In genomic region chr15:90101130-90101968, GRCh38 we compare ENCODE assay signal across 1 cellular context.
TF ChIP-seq lines count a peak whose summit lies in the region.

No MANE protein-coding gene starts in this region.

TF ChIP-seq in K562, 482 proteins besides CTCF, POLR2A, EP300 and RAD21 (continued from another document and continues in another):
- TF ChIP-seq PKNOX1 (IDR thresholded peaks at IDR 0.05) (0 out of 2 replicates have a peak, but pooled peaks have one; percentile 14), HNRNPL (IDR thresholded peaks at IDR 0.05; ENCODE audit: low read depth, low read length) (no peak), POLR2AphosphoS5 (IDR thresholded peaks at IDR 0.05; ENCODE audit: control insufficient read depth, insufficient read depth, low read depth, low read length) (no peak), NR2C1 (IDR thresholded peaks at IDR 0.05) (no peak), NR2C1 (tag; IDR thresholded peaks at IDR 0.05) (no peak), ZNF134 (CRISPR knock-in tag; conservative IDR thresholded peaks at IDR 0.05) (no peak), ZNF316 (IDR thresholded peaks at IDR 0.05) (peak; percentile 75), PYGO2 (tag; IDR thresholded peaks at IDR 0.05) (no peak), DACH1 (IDR thresholded peaks at IDR 0.05; ENCODE audit: partially characterized antibody) (no peak), TAF9B (IDR thresholded peaks at IDR 0.05; ENCODE audit: partially characterized antibody) (no peak), L3MBTL2 (IDR thresholded peaks at IDR 0.05) (peak; percentile 62; the same call in 1 of the 2 replicates), E2F1 (CRISPR knock-in tag; IDR thresholded peaks at IDR 0.05) (no peak), SAFB2 (IDR thresholded peaks at IDR 0.05; ENCODE audit: borderline replicate concordance, low read depth, low read length, severe bottlenecking) (no peak), CTBP1 (IDR thresholded peaks at IDR 0.05; ENCODE audit: borderline replicate concordance) (no peak), ASH1L (IDR thresholded peaks at IDR 0.05; ENCODE audit: borderline replicate concordance, low read depth, partially characterized antibody) (no peak), TRIM24 (IDR thresholded peaks at IDR 0.05) (no peak), HMGN3 (IDR thresholded peaks at IDR 0.05; ENCODE audit: borderline replicate concordance, extremely low read depth, insufficient read length, low read depth, low read length) (no peak), ZBTB40 (IDR thresholded peaks at IDR 0.05) (peak; percentile 53), ZBTB40 (CRISPR knock-in tag; IDR thresholded peaks at IDR 0.05) (no peak), SRSF1 (IDR thresholded peaks at IDR 0.05; ENCODE audit: low read depth, low read length) (no peak), NELFE (IDR thresholded peaks at IDR 0.05; ENCODE audit: insufficient read depth, insufficient read length) (no peak), ZBTB7A (IDR thresholded peaks at IDR 0.05; ENCODE audit: borderline replicate concordance, control insufficient read depth, low read depth, low read length) (0 out of 2 replicates have a peak, but pooled peaks have one; percentile 76), KAT2B (IDR thresholded peaks at IDR 0.05; ENCODE audit: low read depth, low read length) (no peak), ZNF561 (CRISPR knock-in tag; conservative IDR thresholded peaks at IDR 0.05) (no peak), ZNF311 (CRISPR knock-in tag; IDR thresholded peaks at IDR 0.05) (no peak), ZBTB49 (CRISPR knock-in tag; IDR thresholded peaks at IDR 0.05; ENCODE audit: borderline replicate concordance) (no peak), ZNF232 (CRISPR knock-in tag; IDR thresholded peaks at IDR 0.05) (no peak), E2F8 (IDR thresholded peaks at IDR 0.05; ENCODE audit: low read depth, partially characterized antibody) (no peak), HMGXB4 (CRISPR knock-in tag; IDR thresholded peaks at IDR 0.05) (no peak), TAF1 (IDR thresholded peaks at IDR 0.05; ENCODE audit: control insufficient read depth, extremely low read depth, insufficient read depth, low read length, severe bottlenecking) (no peak), SIN3A (IDR thresholded peaks at IDR 0.05; ENCODE audit: borderline replicate concordance in 2 of 2, control insufficient read depth in 1 of 2, low read depth in 2 of 2, low read length in 2 of 2) (no peak), MAZ (CRISPR knock-in tag; conservative IDR thresholded peaks at IDR 0.05 in 1 of 2, IDR thresholded peaks at IDR 0.05 in 1 of 2) (no peak), SNRNP70 (optimal IDR thresholded peaks at IDR 0.05; ENCODE audit: low read depth, low read length) (no peak), ATF7 (IDR thresholded peaks at IDR 0.05) (no peak), ZNF431 (CRISPR knock-in tag; IDR thresholded peaks at IDR 0.05) (no peak), ZNF584 (CRISPR knock-in tag; IDR thresholded peaks at IDR 0.05; ENCODE audit: low read depth) (no peak), GATAD2B (IDR thresholded peaks at IDR 0.05; ENCODE audit: borderline replicate concordance) (no peak), ZNF75A (CRISPR knock-in tag; IDR thresholded peaks at IDR 0.05) (no peak), ERF (CRISPR knock-in tag; IDR thresholded peaks at IDR 0.05) (no peak)
